In genomic region chr1:68969430-68969829, GRCh38 we compare ENCODE assay signal across 19 cellular contexts.
DNase-seq lines count a peak whose midpoint lies in the region; ATAC-seq and TF ChIP-seq lines count a peak whose summit lies in the region.
"Had no signal": no experiment of that assay in that cellular context is flagged by ENCODE, and none has a peak within 500 bp of the region (broad histone marks: within the 10 kb centered on the region; RNA-seq: fewer than 3 reads in every experiment).

No MANE protein-coding gene starts in this region.

- peaks cover 7% of the 10 kb centered on the region for H3K4me1 Mint-ChIP-seq in nephron

- H3K36me3 ChIP-seq in HEK293 (ENCODE audit: control insufficient read depth in 2 of 2, insufficient read depth in 1 of 2, low read length in 2 of 2) (no peaks in the 10 kb centered on the region), PC-3 (ENCODE audit: low read depth, low read length) (no peaks in the 10 kb centered on the region)
- H3K36me3 ChIP-seq: cardiac muscle cell, right lobe of liver had no signal

- peaks cover 4% of the 10 kb centered on the region for H3K27me3 Mint-ChIP-seq in nephron (ENCODE audit: low read depth)
- H3K27me3 Mint-ChIP-seq: activated naive CD8-positive, alpha-beta T cell had no signal

- H3K4me3 Mint-ChIP-seq in nephron, result no peak overlapping the region
- H3K4me3 Mint-ChIP-seq: activated naive CD8-positive, alpha-beta T cell had no signal

- no peak overlapping the region for H3K9ac ChIP-seq in PC-3 (ENCODE audit: low read length)

- H2AFZ ChIP-seq in PC-3 (ENCODE audit: low read length), result no peak overlapping the region

- no peaks in the 10 kb centered on the region for H4K20me1 ChIP-seq in PC-3 (ENCODE audit: low read length)

- intact Hi-C loops in PC-3 (cut with micrococcal nuclease), result no loop called here

- DNase-seq in GM12865 (ENCODE audit: low read depth) (peak; percentile 8), NCI-H526 (lab: John Stamatoyannopoulos, UW) (peak; percentile 95 to 97), NCI-H1436 treated with DMSO at 0.1 percent for 48 hours (lab: John Stamatoyannopoulos, UW) (no peak), HT-29 (ENCODE audit: low spot score) (no peak), PC-3 (no peak), T-helper 9 cell (no peak)
- DNase-seq: activated CD4-positive, alpha-beta T cell treated with anti-CD3 and anti-CD28 coated beads, Interleukin-2, amount 50 U/mL, for 48 hours; activated T-cell treated with anti-CD3 and anti-CD28 coated beads, Interleukin-2, amount 50 U/mL, for 1 hour; effector memory CD4-positive, alpha-beta T cell; hippocampal formation; kidney; midbrain; NCI-H1417 treated with DMSO at 0.1 percent for 48 hours; right lobe of liver had no signal

- H3K27me3 ChIP-seq in PC-3 (ENCODE audit: low read length), result no peaks in the 10 kb centered on the region
- H3K27me3 ChIP-seq: cardiac muscle cell, right lobe of liver had no signal

- H3K27ac ChIP-seq in HEK293 (ENCODE audit: extremely low read depth, low read depth, low read length) (no peak overlapping the region), PC-3 (ENCODE audit: low read length) (no peak overlapping the region)
- H3K27ac ChIP-seq: cardiac muscle cell, right lobe of liver, SK-N-MC had no signal

- POLR2A ChIA-PET in HEK293 (lab: Yijun Ruan, JAX) (no interaction called here), PC-3 (lab: Charles Lee; ENCODE audit: unreplicated experiment) (no interaction called here)

- H3K27ac Mint-ChIP-seq in nephron, result peak overlapping the region in 2 of 3 experiments; percentile 26 to 73
- H3K27ac Mint-ChIP-seq: activated naive CD8-positive, alpha-beta T cell had no signal

- BruUV-seq in PC-3 (replicated peaks; lab: Mats Ljungman, UMichigan), result no TSS peak

- H3K4me3 ChIP-seq in GM12865 (ENCODE audit: low read depth, low read length), result no peak overlapping the region
- H3K4me3 ChIP-seq in HEK293 (ENCODE audit: low read depth, low read length), result no peak overlapping the region
- no peak overlapping the region for H3K4me3 ChIP-seq in PC-3 (ENCODE audit: low read length)
- H3K4me3 ChIP-seq: cardiac muscle cell, right lobe of liver, SK-N-MC had no signal

- TF ChIP-seq CTCF in GM12865 (IDR thresholded peaks at IDR 0.05; ENCODE audit: insufficient read depth, low read depth, low read length, missing control alignments) (no peak), HEK293 (tag by site-specific recombination; IDR thresholded peaks at IDR 0.05) (no peak), nephron (IDR thresholded peaks at IDR 0.05; ENCODE audit: unreplicated experiment in 3 of 3) (no peak), PC-3 (conservative IDR thresholded peaks at IDR 0.05; ENCODE audit: low read depth, low read length) (no peak)

- no peaks in the 10 kb centered on the region for H3K79me2 ChIP-seq in PC-3 (ENCODE audit: low read length)

- H3K9me3 Mint-ChIP-seq in nephron, result no peaks in the 10 kb centered on the region

- no peaks in the 10 kb centered on the region for H3K9me2 ChIP-seq in PC-3 (replicated peaks; ENCODE audit: low read length)

- H3K4me1 ChIP-seq in HEK293 (ENCODE audit: control insufficient read depth, insufficient read depth, low read length) (peaks cover 4% of the 10 kb centered on the region; the same call in 1 of the 2 replicates), PC-3 (ENCODE audit: insufficient read depth, low read length) (no peaks in the 10 kb centered on the region)
- H3K4me1 ChIP-seq: right lobe of liver had no signal

- ATAC-seq in PC-3, result no peak
- ATAC-seq: right lobe of liver had no signal

- CTCF ChIA-PET in HEK293 (lab: Yijun Ruan, JAX) (interaction anchor here (1.0 kb wide), 1 partner anchor 9 kb away, joined by 3 read pairs; no protein-coding TSS in a partner anchor), PC-3 (lab: Charles Lee) (no interaction called here)

- H3K36me3 Mint-ChIP-seq in nephron (ENCODE audit: low read depth), result no peaks in the 10 kb centered on the region
- H3K36me3 Mint-ChIP-seq: activated naive CD8-positive, alpha-beta T cell had no signal

- H3K4me2 ChIP-seq in PC-3 (ENCODE audit: low read length), result no peak overlapping the region

- no peaks in the 10 kb centered on the region for H3F3A ChIP-seq in PC-3 (ENCODE audit: low read length, unreplicated experiment)

- H3K9me3 ChIP-seq in HEK293 (ENCODE audit: control insufficient read depth, insufficient read depth, low read depth, low read length), result no peaks in the 10 kb centered on the region
- H3K9me3 ChIP-seq in PC-3 (ENCODE audit: low read length), result no peaks in the 10 kb centered on the region
- H3K9me3 ChIP-seq: right lobe of liver had no signal

TF ChIP-seq in HEK293, 187 proteins besides CTCF, POLR2A, EP300 and RAD21:
- TF ChIP-seq ZNF549 (tag by site-specific recombination; IDR thresholded peaks at IDR 0.05), result no peak
- TF ChIP-seq ZFP69B (tag by site-specific recombination; IDR thresholded peaks at IDR 0.05), result no peak
- no peak for TF ChIP-seq GLI2 (tag by site-specific recombination; IDR thresholded peaks at IDR 0.05; ENCODE audit: borderline replicate concordance, low read depth)
- no peak for TF ChIP-seq ZNF248 (tag by site-specific recombination; IDR thresholded peaks at IDR 0.05)
- no peak for TF ChIP-seq HOXD13 (CRISPR knock-in tag; IDR thresholded peaks at IDR 0.05; ENCODE audit: borderline replicate concordance)
- no peak for TF ChIP-seq KLF8 (tag by site-specific recombination; IDR thresholded peaks at IDR 0.05)
- no peak for TF ChIP-seq ZNF404 (tag by site-specific recombination; IDR thresholded peaks at IDR 0.05)
- TF ChIP-seq ZNF645 (tag by site-specific recombination; IDR thresholded peaks at IDR 0.05), result no peak
- TF ChIP-seq ZBTB48 (tag by site-specific recombination; IDR thresholded peaks at IDR 0.05), result 0 out of 2 replicates have a peak, but pooled peaks have one; percentile 33

Comparison
In these comparisons a context has a peak if more than half of its experiments do, and no peak if none do; other contexts are left out.
1. DNase-seq: peak in GM12865 (single experiment) and NCI-H526 (2 of 2); none in NCI-H1436 treated with DMSO at 0.1 percent for 48 hours (single experiment), HT-29 (single experiment), PC-3 (single experiment) and T-helper 9 cell (single experiment).